Comparison of ENCODE assay signal across 19 cellular contexts in the genomic region with DNA sequence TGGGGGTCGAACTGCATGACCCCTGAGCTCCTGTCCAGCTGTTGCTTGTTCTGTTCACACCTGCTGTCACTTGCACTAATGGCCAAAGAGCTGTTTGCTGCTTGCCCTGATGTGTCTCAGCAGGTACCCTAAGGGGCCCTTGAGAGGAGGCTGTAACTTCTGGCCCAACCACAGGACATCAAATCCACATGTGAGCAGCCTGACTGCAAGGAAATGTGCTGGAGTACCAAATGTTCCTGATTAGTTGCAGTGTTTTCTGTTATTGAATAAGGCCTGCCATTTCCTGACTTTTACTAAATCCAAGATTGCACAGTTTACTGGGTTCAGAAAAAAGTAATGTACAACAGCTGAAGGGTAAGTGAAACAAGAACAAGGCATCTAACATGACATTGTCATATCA.
DNase-seq lines count a peak whose midpoint lies in the region; ATAC-seq and TF ChIP-seq lines count a peak whose summit lies in the region.
"Had no signal": no experiment of that assay in that cellular context is flagged by ENCODE, and none has a peak within 500 bp of the region (broad histone marks: within the 10 kb centered on the region; RNA-seq: fewer than 3 reads in every experiment).

No MANE protein-coding gene starts in this region.

- peaks cover 10% of the 10 kb centered on the region; the same call in 1 of the 2 replicates for H3F3A ChIP-seq in GM23248 (ENCODE audit: insufficient read depth)

- H3K9me3 ChIP-seq in right atrium auricular region (no peaks in the 10 kb centered on the region), GM23248 (ENCODE audit: low read depth) (no peaks in the 10 kb centered on the region)
- H3K9me3 ChIP-seq: A549, BE2C had no signal

- H3K4me1 ChIP-seq in right atrium auricular region (peaks cover 0 to 7% of the 10 kb centered on the region in 2 donors), GM23248 (ENCODE audit: insufficient read depth) (peaks cover 12% of the 10 kb centered on the region; the same call in 1 of the 2 replicates)
- H3K4me1 ChIP-seq: A549, BE2C had no signal

- WGBS in GM23248 (ENCODE audit: low coverage in 1 of 2, low lambda C conversion rate in 2 of 2, missing lambda C conversion rate in 2 of 2), 2 experiments = 0 to 20% methylated on average over 1 of the region's 1 CpG

- H4K20me1 ChIP-seq in GM23248 (ENCODE audit: insufficient read depth) = no peaks in the 10 kb centered on the region

- no peaks in the 10 kb centered on the region for H3K9me2 ChIP-seq in GM23248 (ENCODE audit: insufficient read depth)

- H3K4me3 ChIP-seq in right atrium auricular region (no peak overlapping the region), fibroblast of mammary gland (ENCODE audit: control insufficient read depth, low read depth, low read length) (no peak overlapping the region), GM23248 (no peak overlapping the region)
- H3K4me3 ChIP-seq: A549, SK-N-MC had no signal

- H2AFZ ChIP-seq in GM23248 = no peak overlapping the region

- no peak overlapping the region for H3K9ac ChIP-seq in GM23248
- H3K9ac ChIP-seq: KMS-11 had no signal

- in situ Hi-C loops in GM23248 (cut with MboI) = no loop called here

- no peak overlapping the region for H3K4me2 ChIP-seq in GM23248 (ENCODE audit: unreplicated experiment)
- H3K4me2 ChIP-seq: A549, KMS-11 had no signal

- H3K27ac ChIP-seq in right atrium auricular region (no peak overlapping the region), GM23248 (no peak overlapping the region)
- H3K27ac ChIP-seq: A549, KMS-11, SK-N-MC had no signal

- DNase-seq in left ventricle myocardium superior (no peak), right atrium auricular region (ENCODE audit: low spot score) (no peak), dermis blood vessel endothelial cell (peak; percentile 27), fibroblast of mammary gland (ENCODE audit: low read depth) (peak; percentile 56), amygdala (lab: John Stamatoyannopoulos, UW) (no peak), GM23248 (no peak)
- DNase-seq: BE2C, EL, GF-D8, H7, NCI-H1105 treated with DMSO at 0.1 percent for 48 hours, NCI-H2029 treated with DMSO at 0.1 percent for 48 hours, NCI-H226, NCI-H510A treated with DMSO at 0.1 percent for 48 hours, SHP77 treated with DMSO at 0.1 percent for 48 hours had no signal

- no peaks in the 10 kb centered on the region for H3K79me2 ChIP-seq in GM23248 (ENCODE audit: insufficient read depth)

- TF ChIP-seq CTCF in right atrium auricular region (IDR thresholded peaks at IDR 0.05) (no peak), fibroblast of mammary gland (conservative IDR thresholded peaks at IDR 0.05; ENCODE audit: control insufficient read depth, insufficient read depth, low read depth, low read length) (no peak)

- H3K27me3 ChIP-seq in right atrium auricular region = no peaks in the 10 kb centered on the region
- no peaks in the 10 kb centered on the region for H3K27me3 ChIP-seq in GM23248 (replicated peaks; ENCODE audit: insufficient read depth)
- H3K27me3 ChIP-seq: BE2C had no signal

- H3K36me3 ChIP-seq in right atrium auricular region = no peaks in the 10 kb centered on the region
- no peaks in the 10 kb centered on the region for H3K36me3 ChIP-seq in GM23248 (ENCODE audit: low read depth)
- H3K36me3 ChIP-seq: BE2C had no signal

- ATAC-seq in left ventricle myocardium superior (peak; percentile 70), GM18909 (IDR thresholded peaks at IDR 0.05; ENCODE audit: poor library complexity, unreplicated experiment) (no peak)
- ATAC-seq: A549 had no signal

- intact Hi-C loops in left ventricle myocardium superior (cut with micrococcal nuclease) = no loop called here

Comparison
In these comparisons a context has a peak if more than half of its experiments do, and no peak if none do; other contexts are left out.
1. DNase-seq: peak in dermis blood vessel endothelial cell (single experiment) and fibroblast of mammary gland (single experiment); none in left ventricle myocardium superior (single experiment), right atrium auricular region (single experiment), amygdala (0 of 56) and GM23248 (single experiment).